Comparison of ENCODE assay signal across 12 cellular contexts in genomic region chr1:1352784-1353388, GRCh38. TPM values are rescaled to one million over a fixed set of nuclear protein-coding genes. Genes with fewer than 3 reads are reported as not detected.
DNase-seq lines count a peak whose midpoint lies in the region; ATAC-seq and TF ChIP-seq lines count a peak whose summit lies in the region.
"Had no signal": no experiment of that assay in that cellular context is flagged by ENCODE, and none has a peak within 500 bp of the region (broad histone marks: within the 10 kb centered on the region; RNA-seq: fewer than 3 reads in every experiment).

No MANE protein-coding gene starts in this region.

- DNase-seq in AG04450 (ENCODE audit: low read depth, low spot score) (no peak), Caco-2 (no peak), activated gamma-delta T cell treated with Interleukin-2 at 50 U/mL for 16 hours (no peak), 8988T (no peak), glomerular visceral epithelial cell (ENCODE audit: extremely low spot score) (no peak)
- no peak for DNase-seq in activated CD4-positive, alpha-beta memory T cell treated with anti-CD3 and anti-CD28 coated beads for 36 hours
- DNase-seq: activated CD4-positive, alpha-beta T cell treated with anti-CD3 and anti-CD28 coated beads, Interleukin-2, amount 10 ng/mL, durations not matched to agents 24 days and 14 days; aorta; stimulated activated CD4-positive, alpha-beta T cell treated with anti-CD3 and anti-CD28 coated beads, Interleukin-4, amount 100 ng/mL, for 1 hour had no signal

- intact Hi-C loops in Caco-2 (cut with micrococcal nuclease; ENCODE audit: unreplicated experiment), result no loop called here
- intact Hi-C loops in activated CD4-positive, alpha-beta memory T cell treated with anti-CD3 and anti-CD28 coated beads for 36 hours (cut with micrococcal nuclease), result no loop called here

- H3K9me3 Mint-ChIP-seq in Caco-2 (ENCODE audit: unreplicated experiment), result no peaks in the 10 kb centered on the region
- H3K9me3 Mint-ChIP-seq in activated CD4-positive, alpha-beta memory T cell treated with anti-CD3 and anti-CD28 coated beads for 36 hours, result no peaks in the 10 kb centered on the region
- H3K9me3 Mint-ChIP-seq: activated CD4-positive, alpha-beta T cell treated with anti-CD3 and anti-CD28 coated beads, Interleukin-2, amount 10 ng/mL, durations not matched to agents 24 days and 14 days had no signal

- peak overlapping the region; percentile 51 for H3K4me3 Mint-ChIP-seq in Caco-2 (ENCODE audit: unreplicated experiment)
- peak overlapping the region; percentile 35 for H3K4me3 Mint-ChIP-seq in activated CD4-positive, alpha-beta memory T cell treated with anti-CD3 and anti-CD28 coated beads for 36 hours

- ATAC-seq in HG03469 (IDR thresholded peaks at IDR 0.05; ENCODE audit: unreplicated experiment), result no peak

- no TSS peak for BruUV-seq in Caco-2 (replicated peaks; lab: Mats Ljungman, UMichigan)

- no peaks in the 10 kb centered on the region for H3K4me1 Mint-ChIP-seq in Caco-2 (ENCODE audit: low read depth, unreplicated experiment)
- peaks cover 6% of the 10 kb centered on the region for H3K4me1 Mint-ChIP-seq in activated CD4-positive, alpha-beta memory T cell treated with anti-CD3 and anti-CD28 coated beads for 36 hours (ENCODE audit: low read depth)

- H3K9me3 ChIP-seq in AG04450 (ENCODE audit: control insufficient read depth, insufficient read depth, low read length) (no peaks in the 10 kb centered on the region; the same call in 1 of the 2 replicates), Caco-2 (no peaks in the 10 kb centered on the region), mesodermal cell (ENCODE audit: control insufficient read depth, low read length) (no peaks in the 10 kb centered on the region)
- H3K9me3 ChIP-seq: SJSA1 had no signal

- no peaks in the 10 kb centered on the region for H3K27me3 Mint-ChIP-seq in Caco-2 (ENCODE audit: insufficient read depth, unreplicated experiment)
- peaks cover 31% of the 10 kb centered on the region for H3K27me3 Mint-ChIP-seq in activated CD4-positive, alpha-beta memory T cell treated with anti-CD3 and anti-CD28 coated beads for 36 hours

- WGBS in mesodermal cell (ENCODE audit: insufficient coverage in 2 of 2), 2 experiments, result 63 to 100% methylated on average over 1 to 3 of the region's 5 CpGs

- H3K27ac Mint-ChIP-seq in Caco-2 (ENCODE audit: unreplicated experiment), result no peak overlapping the region
- peak overlapping the region; percentile 30 for H3K27ac Mint-ChIP-seq in activated CD4-positive, alpha-beta memory T cell treated with anti-CD3 and anti-CD28 coated beads for 36 hours

- H3K36me3 ChIP-seq in Caco-2 (ENCODE audit: control insufficient read depth, insufficient read depth, low read length), result no peaks in the 10 kb centered on the region
- H3K36me3 ChIP-seq in mesodermal cell (ENCODE audit: control insufficient read depth, insufficient read depth, low read length), result peaks cover 20% of the 10 kb centered on the region

- TF ChIP-seq CTCF in AG04450 (IDR thresholded peaks at IDR 0.05; ENCODE audit: low read depth, low read length) (no peak), Caco-2 (IDR thresholded peaks at IDR 0.05; ENCODE audit: insufficient read depth in 1 of 2, low read depth in 1 of 2, low read length in 1 of 2, severe bottlenecking in 1 of 2, unreplicated experiment in 1 of 2) (no peak)

- peaks cover 13% of the 10 kb centered on the region for H3K4me1 ChIP-seq in Caco-2
- peaks cover 26% of the 10 kb centered on the region for H3K4me1 ChIP-seq in mesodermal cell (ENCODE audit: control insufficient read depth, insufficient read depth, low read length, poor library complexity, severe bottlenecking)

- CTCF ChIA-PET in AG04450 (lab: Charles Lee), result interaction anchor here (0.6 to 1.0 kb wide), 2 partner anchors 10 to 20 kb away, joined by 3 to 5 read pairs; no protein-coding TSS in a partner anchor
- CTCF ChIA-PET in Caco-2 (lab: Charles Lee), result no interaction called here
- CTCF ChIA-PET in activated CD4-positive, alpha-beta memory T cell treated with anti-CD3 and anti-CD28 coated beads for 36 hours (lab: Charles Lee), result interaction anchor here (2.5 kb wide), 1 partner anchor 19 kb away, joined by 10 read pairs; no protein-coding TSS in a partner anchor

- H3K27me3 ChIP-seq in AG04450 (ENCODE audit: control insufficient read depth, insufficient read depth, low read length) (no peaks in the 10 kb centered on the region), Caco-2 (replicated peaks; ENCODE audit: control insufficient read depth, insufficient read depth, low read length) (no peaks in the 10 kb centered on the region)
- H3K27me3 ChIP-seq: SJSA1 had no signal

- no peak overlapping the region; the same call in 1 of the 2 replicates for H3K4me3 ChIP-seq in AG04450 (ENCODE audit: low read depth, low read length)
- no peak overlapping the region for H3K4me3 ChIP-seq in Caco-2 (ENCODE audit: low read depth, low read length)
- no peak overlapping the region for H3K4me3 ChIP-seq in mesodermal cell (ENCODE audit: extremely low read depth, insufficient read depth, low read length, poor library complexity, severe bottlenecking)
- H3K4me3 ChIP-seq: SJSA1 had no signal

- peaks cover 20% of the 10 kb centered on the region for H3K36me3 Mint-ChIP-seq in Caco-2 (ENCODE audit: insufficient read depth, unreplicated experiment)
- no peaks in the 10 kb centered on the region for H3K36me3 Mint-ChIP-seq in activated CD4-positive, alpha-beta memory T cell treated with anti-CD3 and anti-CD28 coated beads for 36 hours

- H3K27ac ChIP-seq in AG04450 (ENCODE audit: low read depth, low read length) (peak overlapping the region; percentile 31), mesodermal cell (ENCODE audit: low read depth, low read length, severe bottlenecking) (peak overlapping the region; percentile 29)
- H3K27ac ChIP-seq: SJSA1 had no signal

- POLR2A ChIA-PET in AG04450 (lab: Yijun Ruan, JAX) (interaction anchor here (0.9 kb wide), 1 partner anchor 21 kb away, joined by 3 read pairs; no protein-coding TSS in a partner anchor), Caco-2 (lab: Charles Lee) (interaction anchor here (0.6 kb wide), 1 partner anchor 79 kb away, joined by 4 read pairs; the partner anchor contains the start of gene UBE2J2)
- POLR2A ChIA-PET in activated CD4-positive, alpha-beta memory T cell treated with anti-CD3 and anti-CD28 coated beads for 36 hours (lab: Charles Lee), result no interaction called here

RNA-seq across cellular contexts. Expression of gene DVL1, which starts 3.7 kb away (rescaled TPM):
- 8.9 and 13.6 TPM in 2 replicates for polyA plus RNA-seq in AG04450 (2011; rRNA removed)
- 7.7 and 9.2 TPM in 2 replicates for polyA minus RNA-seq in AG04450 (2011; rRNA and poly(A)+ RNA removed)
- 40.6 and 43.0 TPM in 2 replicates for total RNA-seq in Caco-2 (2022)
- 10 to 100 TPM; 37.6 to 38.6 TPM for total RNA-seq in activated CD4-positive, alpha-beta memory T cell treated with anti-CD3 and anti-CD28 coated beads for 36 hours
- polyA plus RNA-seq in mesodermal cell (2013, experiment 1 of 2), result 41.8 TPM
- 32.0 TPM for polyA plus RNA-seq in mesodermal cell (2013, experiment 2 of 2)

RNA-seq across cellular contexts. Expression of gene MXRA8, which starts 5.5 kb away (rescaled TPM):
- 186 and 275 TPM in 2 replicates for polyA plus RNA-seq in AG04450 (2011; rRNA removed)
- 171 and 233 TPM in 2 replicates for polyA minus RNA-seq in AG04450 (2011; rRNA and poly(A)+ RNA removed)
- 4.9 and 5.0 TPM in 2 replicates for total RNA-seq in Caco-2 (2022)
- under 1 TPM in 1 of 2 experiments, not detected in 1; 0.19 TPM for total RNA-seq in activated CD4-positive, alpha-beta memory T cell treated with anti-CD3 and anti-CD28 coated beads for 36 hours
- 234 TPM for polyA plus RNA-seq in mesodermal cell (2013, experiment 1 of 2)
- 205 TPM for polyA plus RNA-seq in mesodermal cell (2013, experiment 2 of 2)

RNA-seq across cellular contexts. Expression of gene TAS1R3, which starts 21.8 kb away (rescaled TPM):
- polyA plus RNA-seq in AG04450 (2011; rRNA removed), result 0.10 and 0.11 TPM in 2 replicates
- 0.04 and 0.09 TPM in 2 replicates for polyA minus RNA-seq in AG04450 (2011; rRNA and poly(A)+ RNA removed)
- total RNA-seq in Caco-2 (2022), result 0.09 and 0.29 TPM in 2 replicates
- total RNA-seq in activated CD4-positive, alpha-beta memory T cell treated with anti-CD3 and anti-CD28 coated beads for 36 hours, result under 1 TPM in 1 of 2 experiments, not detected in 1; 0.10 TPM
- 0.11 TPM for polyA plus RNA-seq in mesodermal cell (2013, experiment 1 of 2)
- polyA plus RNA-seq in mesodermal cell (2013, experiment 2 of 2), result 0.10 TPM

RNA-seq across cellular contexts. Expression of gene AURKAIP1, which starts 22.1 kb away (rescaled TPM):
- 54.3 and 71.2 TPM in 2 replicates for polyA plus RNA-seq in AG04450 (2011; rRNA removed)
- 17.7 and 23.9 TPM in 2 replicates for polyA minus RNA-seq in AG04450 (2011; rRNA and poly(A)+ RNA removed)
- total RNA-seq in Caco-2 (2022), result 187 and 200 TPM in 2 replicates
- 100 to 1,000 TPM; 124 to 131 TPM for total RNA-seq in activated CD4-positive, alpha-beta memory T cell treated with anti-CD3 and anti-CD28 coated beads for 36 hours
- 103 TPM for polyA plus RNA-seq in mesodermal cell (2013, experiment 1 of 2)
- 83.9 TPM for polyA plus RNA-seq in mesodermal cell (2013, experiment 2 of 2)

RNA-seq across cellular contexts. Expression of gene CPTP, which starts 28.3 kb away (rescaled TPM):
- polyA plus RNA-seq in AG04450 (2011; rRNA removed), result 7.1 and 9.5 TPM in 2 replicates
- 5.0 and 6.2 TPM in 2 replicates for polyA minus RNA-seq in AG04450 (2011; rRNA and poly(A)+ RNA removed)
- 16.2 and 16.8 TPM in 2 replicates for total RNA-seq in Caco-2 (2022)
- 10 to 100 TPM; 12.1 to 13.1 TPM for total RNA-seq in activated CD4-positive, alpha-beta memory T cell treated with anti-CD3 and anti-CD28 coated beads for 36 hours
- polyA plus RNA-seq in mesodermal cell (2013, experiment 1 of 2), result 15.0 TPM
- 11.1 TPM for polyA plus RNA-seq in mesodermal cell (2013, experiment 2 of 2)
